25 cellular contexts compared by ENCODE assay signal in the genomic region with DNA sequence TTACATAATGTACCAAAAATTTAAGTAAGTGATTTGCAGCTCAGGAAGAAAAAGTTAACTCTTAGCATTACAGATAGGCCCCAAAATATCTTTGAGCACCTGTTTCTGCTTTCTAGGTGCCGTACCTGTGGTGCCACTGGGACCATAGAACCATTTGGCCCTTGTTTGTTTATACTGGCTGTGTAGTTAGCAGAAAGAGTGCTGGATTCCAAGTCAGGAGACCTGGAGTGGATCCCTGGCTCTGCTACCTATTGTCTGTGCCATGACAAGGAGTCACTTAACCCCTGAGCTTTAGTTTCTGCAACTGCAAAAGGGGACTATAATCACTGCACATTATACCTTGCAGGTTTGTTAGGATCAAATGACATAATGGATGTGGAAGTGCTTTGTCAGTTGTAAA.
"Had no signal": no experiment of that assay in that cellular context is flagged by ENCODE, and none has a peak within 500 bp of the region (broad histone marks: within the 10 kb centered on the region; RNA-seq: fewer than 3 reads in every experiment).

No MANE protein-coding gene starts in this region.

- ATAC-seq: activated naive CD4-positive, alpha-beta T cell treated with anti-CD3 and anti-CD28 coated beads, Interleukin-2, amount 50 U/mL, for 72 hours; activated T-cell treated with anti-CD3 and anti-CD28 coated beads, Interleukin-2, amount 50 U/mL, for 4 hours; body of pancreas; PC-3 had no signal

- DNase-seq: activated CD4-positive, alpha-beta memory T cell treated with anti-CD3 and anti-CD28 coated beads for 36 hours; activated CD4-positive, alpha-beta T cell treated with anti-CD3 and anti-CD28 coated beads, Interleukin-2, amount 50 U/mL, for 1 hour; activated CD8-positive, alpha-beta memory T cell treated with anti-CD3 and anti-CD28 coated beads, Interleukin-2, amount 50 U/mL, for 4 hours; activated gamma-delta T cell treated with Interleukin-2 at 50 U/mL for 16 hours; activated naive CD4-positive, alpha-beta T cell treated with anti-CD3 and anti-CD28 coated beads for 36 hours; activated T-cell treated with anti-CD3 and anti-CD28 coated beads for 4 hours; activated T-cell treated with anti-CD3 and anti-CD28 coated beads, Interleukin-2, amount 50 U/mL, for 4 hours; adrenal gland; body of pancreas; cerebellar nuclear complex; MM.1S; MV-4-11; NCI-H1436 treated with DMSO at 0.1 percent for 48 hours; NCI-H1694 treated with DMSO at 0.1 percent for 48 hours; NCI-H2081; NCI-H510A; NCI-H526; NCI-H82; NK-92 treated with Interleukin-12 subunit alpha and Interleukin-12 subunit beta, amount 100 ng/mL, for 24 hours; Peyer's patch; RPMI8226; SHP77 treated with DMSO at 0.1 percent for 48 hours; SK-N-SH had no signal
